In genomic region chr7:134457166-134457565, GRCh38 we compare ENCODE assay signal across 1 cellular context.
TF ChIP-seq lines count a peak whose summit lies in the region.

No MANE protein-coding gene starts in this region.

TF ChIP-seq in WTC11, 78 proteins besides CTCF, POLR2A, EP300 and RAD21 (continued from another document):
- TF ChIP-seq, protein P1, sequence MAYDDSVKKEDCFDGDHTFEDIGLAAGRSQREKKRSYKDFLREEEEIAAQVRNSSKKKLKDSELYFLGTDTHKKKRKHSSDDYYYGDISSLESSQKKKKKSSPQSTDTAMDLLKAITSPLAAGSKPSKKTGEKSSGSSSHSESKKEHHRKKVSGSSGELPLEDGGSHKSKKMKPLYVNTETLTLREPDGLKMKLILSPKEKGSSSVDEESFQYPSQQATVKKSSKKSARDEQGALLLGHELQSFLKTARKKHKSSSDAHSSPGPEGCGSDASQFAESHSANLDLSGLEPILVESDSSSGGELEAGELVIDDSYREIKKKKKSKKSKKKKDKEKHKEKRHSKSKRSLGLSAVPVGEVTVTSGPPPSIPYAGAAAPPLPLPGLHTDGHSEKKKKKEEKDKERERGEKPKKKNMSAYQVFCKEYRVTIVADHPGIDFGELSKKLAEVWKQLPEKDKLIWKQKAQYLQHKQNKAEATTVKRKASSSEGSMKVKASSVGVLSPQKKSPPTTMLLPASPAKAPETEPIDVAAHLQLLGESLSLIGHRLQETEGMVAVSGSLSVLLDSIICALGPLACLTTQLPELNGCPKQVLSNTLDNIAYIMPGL (CRISPR knock-in tag; IDR thresholded peaks at IDR 0.05), result no peak
- TF ChIP-seq RORB (CRISPR knock-in tag; IDR thresholded peaks at IDR 0.05) (no peak), NR1H2 (CRISPR knock-in tag; IDR thresholded peaks at IDR 0.05) (no peak), PRRX2 (CRISPR knock-in tag; IDR thresholded peaks at IDR 0.05) (no peak), GABPB1 (CRISPR knock-in tag; IDR thresholded peaks at IDR 0.05) (no peak)
TF ChIP-seq in WTC11: peak in this region for 0.
